Comparison of ENCODE assay signal across 26 cellular contexts in genomic region chr3:473284-473800, GRCh38.
DNase-seq lines count a peak whose midpoint lies in the region; ATAC-seq, FAIRE-seq and TF ChIP-seq lines count a peak whose summit lies in the region.
"Had no signal": no experiment of that assay in that cellular context is flagged by ENCODE, and none has a peak within 500 bp of the region (broad histone marks: within the 10 kb centered on the region; RNA-seq: fewer than 3 reads in every experiment).

No MANE protein-coding gene starts in this region.

- H3K4me3 ChIP-seq in GM12878 (no peak overlapping the region), coronary artery (no peak overlapping the region), MM.1S (ENCODE audit: low read length) (no peak overlapping the region)
- H3K4me3 ChIP-seq: A549; BLaER1 treated with 17β-estradiol and CSF1 and Interleukin-3, amounts not matched to agents 10 nM and 100 nM; GM23338; K562; PC-9; SJSA1 had no signal

- TF ChIP-seq POLR2A in GM12878 (IDR thresholded peaks at IDR 0.05; ENCODE audit: low read depth, low read length): no peak

- no peaks in the 10 kb centered on the region for H3K36me3 Mint-ChIP-seq in T-helper 17 cell (ENCODE audit: low read depth)
- H3K36me3 Mint-ChIP-seq: T-cell had no signal

- H3K27ac ChIP-seq in GM12878 (ENCODE audit: control insufficient read depth, insufficient read depth): no peak overlapping the region
- no peak overlapping the region for H3K27ac ChIP-seq in coronary artery
- H3K27ac ChIP-seq in MM.1S (ENCODE audit: low read length): no peak overlapping the region
- H3K27ac ChIP-seq: A549; BLaER1 treated with 17β-estradiol and CSF1 and Interleukin-3, amounts not matched to agents 10 nM and 100 nM; PC-9; SJSA1 had no signal

- no peak for FAIRE-seq in GM12878 (lab: Jason Lieb, UNC)
- FAIRE-seq: A549, D721Med, GM12891, HTR-8/SVneo, K562 had no signal

- WGBS in GM12878 (ENCODE audit: insufficient coverage, insufficient replicate concordance, low lambda C conversion rate, missing lambda C conversion rate): 12% methylated on average over 3 of the region's 3 CpGs

- RAD21 ChIA-PET in GM12878 (lab: Charles Lee; ENCODE audit: unreplicated experiment): no interaction called here

- no peak overlapping the region for H3K4me3 Mint-ChIP-seq in T-helper 17 cell
- H3K4me3 Mint-ChIP-seq: CD4-positive, alpha-beta T cell; GM23338; H9; T-cell had no signal

- H3F3A ChIP-seq in MM.1S (ENCODE audit: insufficient read depth, low read length): no peaks in the 10 kb centered on the region

- CTCF ChIA-PET in GM12878 (lab: Yijun Ruan, JAX): interaction anchor here (0.5 to 0.6 kb wide), 2 partner anchors 323 to 384 kb away, joined by 3 read pairs; no protein-coding TSS in a partner anchor

- SMC1A ChIA-PET in GM12878 (lab: Charles Lee; ENCODE audit: uncharacterized antibody, unreplicated experiment): no interaction called here

- no peak for TF ChIP-seq RAD21 in GM12878 (IDR thresholded peaks at IDR 0.05; ENCODE audit: insufficient read depth, low read depth, low read length)

- TF ChIP-seq EP300 in GM12878 (IDR thresholded peaks at IDR 0.05; ENCODE audit: borderline replicate concordance in 1 of 2, control insufficient read depth in 1 of 2, low read depth in 2 of 2, low read length in 2 of 2): no peak

- no peaks in the 10 kb centered on the region; the same call in 2 of the 3 replicates for H3K9me3 ChIP-seq in GM12878 (replicated peaks; ENCODE audit: control insufficient read depth, insufficient read depth, low read length)
- peaks cover 3% of the 10 kb centered on the region for H3K9me3 ChIP-seq in T-helper 17 cell (ENCODE audit: control insufficient read depth, low read length, poor library complexity, severe bottlenecking)
- H3K9me3 ChIP-seq in MM.1S (replicated peaks; ENCODE audit: insufficient read depth, low read length): no peaks in the 10 kb centered on the region
- H3K9me3 ChIP-seq: A549, SJSA1 had no signal

- H3K36me3 ChIP-seq in GM12878 (ENCODE audit: control insufficient read depth in 2 of 2, insufficient read depth in 2 of 2, low read length in 1 of 2): no peaks in the 10 kb centered on the region
- no peaks in the 10 kb centered on the region for H3K36me3 ChIP-seq in MM.1S (replicated peaks; ENCODE audit: insufficient read depth, low read length)
- H3K36me3 ChIP-seq: BLaER1 treated with 17β-estradiol and CSF1 and Interleukin-3, amounts not matched to agents 10 nM and 100 nM; SJSA1 had no signal

- H3K27me3 ChIP-seq in GM12878 (replicated peaks in 1 of 2; ENCODE audit: control insufficient read depth in 2 of 2, insufficient read depth in 2 of 2, low read length in 1 of 2): no peaks in the 10 kb centered on the region
- H3K27me3 ChIP-seq in MM.1S (replicated peaks; ENCODE audit: insufficient read depth, low read length): no peaks in the 10 kb centered on the region
- H3K27me3 ChIP-seq: BLaER1 treated with 17β-estradiol and CSF1 and Interleukin-3, amounts not matched to agents 10 nM and 100 nM; SJSA1 had no signal

- no peaks in the 10 kb centered on the region for H3K9me2 ChIP-seq in MM.1S (replicated peaks; ENCODE audit: insufficient read depth, low read length)

- no peak overlapping the region for H3K27ac Mint-ChIP-seq in T-helper 17 cell
- H3K27ac Mint-ChIP-seq: CD4-positive, alpha-beta T cell; GM23338; H9; T-cell had no signal

- H3K79me2 ChIP-seq in GM12878 (ENCODE audit: control insufficient read depth, insufficient read depth, low read length): no peaks in the 10 kb centered on the region
- H3K79me2 ChIP-seq in MM.1S (ENCODE audit: low read length): no peaks in the 10 kb centered on the region

- no peak for TF ChIP-seq CTCF in GM12878 (IDR thresholded peaks at IDR 0.05 in 2 of 3, conservative IDR thresholded peaks at IDR 0.05 in 1 of 3; ENCODE audit: control insufficient read depth in 2 of 3, extremely low read depth in 1 of 3, insufficient read depth in 1 of 3, low read depth in 3 of 3, low read length in 3 of 3)
- TF ChIP-seq CTCF in coronary artery (IDR thresholded peaks at IDR 0.05): no peak
- no peak for TF ChIP-seq CTCF in MM.1S (IDR thresholded peaks at IDR 0.05; ENCODE audit: low read length)

- in situ Hi-C loops in GM12878 (cut with MboI): no loop called here

- H2AFZ ChIP-seq in GM12878 (ENCODE audit: control insufficient read depth, low read depth, low read length) (no peak overlapping the region), MM.1S (ENCODE audit: low read length) (no peak overlapping the region)
- H2AFZ ChIP-seq: GM23338, PC-9 had no signal

- ATAC-seq in GM18907 (IDR thresholded peaks at IDR 0.05; ENCODE audit: unreplicated experiment): peak; percentile 52
- ATAC-seq in HG02852 (IDR thresholded peaks at IDR 0.05; ENCODE audit: unreplicated experiment): peak; percentile 82
- ATAC-seq in GM12878: peak; percentile 38
- no peak for ATAC-seq in T-helper 17 cell
- ATAC-seq: A549, GM23338, K562, Right ventricle myocardium inferior, T-cell had no signal

- H3K4me1 Mint-ChIP-seq in T-helper 17 cell: no peaks in the 10 kb centered on the region
- H3K4me1 Mint-ChIP-seq: GM23338, T-cell had no signal

- POLR2A ChIA-PET in GM12878 (lab: Charles Lee): no interaction called here

- H3K4me1 ChIP-seq in GM12878 (ENCODE audit: control insufficient read depth, insufficient read depth, low read length) (no peaks in the 10 kb centered on the region), MM.1S (ENCODE audit: low read length) (no peaks in the 10 kb centered on the region)
- H3K4me1 ChIP-seq: A549, SJSA1 had no signal

- H3K9ac ChIP-seq in GM12878 (ENCODE audit: control insufficient read depth, insufficient read depth, low read length) (no peak overlapping the region), MM.1S (ENCODE audit: low read length) (no peak overlapping the region)
- H3K9ac ChIP-seq: BLaER1 treated with 17β-estradiol and CSF1 and Interleukin-3, amounts not matched to agents 10 nM and 100 nM had no signal

- no TSS peak for BruUV-seq in GM12878 (replicated peaks; lab: Mats Ljungman, UMichigan)

- H4K20me1 ChIP-seq in GM12878 (ENCODE audit: control insufficient read depth, insufficient read depth) (no peaks in the 10 kb centered on the region), MM.1S (ENCODE audit: insufficient read depth, low read length) (no peaks in the 10 kb centered on the region)
- H4K20me1 ChIP-seq: BLaER1 treated with 17β-estradiol and CSF1 and Interleukin-3, amounts not matched to agents 10 nM and 100 nM had no signal

- no peak overlapping the region for H3K4me2 ChIP-seq in GM12878 (ENCODE audit: control insufficient read depth, insufficient read depth)
- no peak overlapping the region for H3K4me2 ChIP-seq in MM.1S (ENCODE audit: low read depth, low read length)
- H3K4me2 ChIP-seq: A549, GM23338, PC-9 had no signal

- no peaks in the 10 kb centered on the region for H3K27me3 Mint-ChIP-seq in T-helper 17 cell
- H3K27me3 Mint-ChIP-seq: T-cell had no signal

- DNase-seq in GM12878 (ENCODE audit: low read depth, low spot score) (no peak), renal cortical epithelial cell (ENCODE audit: low read depth) (peak; percentile 92), coronary artery (ENCODE audit: low spot score) (no peak), T-helper 17 cell (no peak), MM.1S (no peak)
- DNase-seq: AML-193; CD4-positive, alpha-beta T cell; H9; Kasumi-1; NCI-H2029; NCI-H446; NCI-H524 treated with DMSO at 0.1 percent for 48 hours; NCI-H774; PC-9; T-cell had no signal

- intact Hi-C loops in GM12878 (cut with micrococcal nuclease; ENCODE audit: unreplicated experiment): no loop called here

TF ChIP-seq in GM12878, 131 proteins besides CTCF, POLR2A, EP300 and RAD21 (continues in another document):
- no peak for TF ChIP-seq CUX1 (IDR thresholded peaks at IDR 0.05; ENCODE audit: insufficient replicate concordance, low read depth, low read length)
- no peak for TF ChIP-seq BHLHE40 (IDR thresholded peaks at IDR 0.05; ENCODE audit: borderline replicate concordance in 1 of 2, low read depth in 2 of 2, low read length in 1 of 2)
- TF ChIP-seq RELA (IDR thresholded peaks at IDR 0.05; ENCODE audit: borderline replicate concordance, partially characterized antibody): no peak
- no peak for TF ChIP-seq ZNF384 (IDR thresholded peaks at IDR 0.05; ENCODE audit: borderline replicate concordance, low read depth, low read length)
